8 cellular contexts compared by ENCODE assay signal in genomic region chr1:86419277-86419903, GRCh38. TPM values are rescaled to one million over a fixed set of nuclear protein-coding genes. Genes with fewer than 3 reads are reported as not detected.
DNase-seq lines count a peak whose midpoint lies in the region; ATAC-seq and TF ChIP-seq lines count a peak whose summit lies in the region.

No MANE protein-coding gene starts in this region.

- no peaks in the 10 kb centered on the region for H3K36me3 Mint-ChIP-seq in memory B cell

- DNase-seq in CD1c-positive myeloid dendritic cell (ENCODE audit: extremely low spot score) (peak; percentile 31), RKO (ENCODE audit: low spot score) (peak; percentile 45), brain microvascular endothelial cell (peak; percentile 23), memory B cell (ENCODE audit: low spot score in 2 of 2) (peak; percentile 17 to 54), H4 (ENCODE audit: low spot score) (no peak), esophagus muscularis mucosa (ENCODE audit: extremely low spot score) (no peak)

- peak overlapping the region; percentile 87 for H3K4me3 Mint-ChIP-seq in memory B cell

- TF ChIP-seq CTCF in brain microvascular endothelial cell (IDR thresholded peaks at IDR 0.05; ENCODE audit: low read depth, low read length, missing control alignments) (peak; percentile 80), esophagus muscularis mucosa (IDR thresholded peaks at IDR 0.05) (peak in 1 of 3 experiments; percentile 42)

- H3K27ac ChIP-seq in brain microvascular endothelial cell (no peak overlapping the region), esophagus muscularis mucosa (replicated peaks in 1 of 4) (no peak overlapping the region)

- in situ Hi-C loops in brain microvascular endothelial cell (cut with HindIII; ENCODE audit: low pct_ligation_motif_present, low sequenced_read_pairs): no loop called here

- 48% methylated on average over 4 of the region's 4 CpGs for WGBS in esophagus muscularis mucosa

- no peak for TF ChIP-seq EP300 in esophagus muscularis mucosa (IDR thresholded peaks at IDR 0.05)

- H3K27ac Mint-ChIP-seq in memory B cell: peak overlapping the region; percentile 87

- H3K4me3 ChIP-seq in brain microvascular endothelial cell (ENCODE audit: low read depth, low read length) (no peak overlapping the region), esophagus muscularis mucosa (no peak overlapping the region)

- no peaks in the 10 kb centered on the region for H3K27me3 ChIP-seq in brain microvascular endothelial cell (replicated peaks)
- no peaks in the 10 kb centered on the region for H3K27me3 ChIP-seq in esophagus muscularis mucosa

- TF ChIP-seq POLR2A in esophagus muscularis mucosa (IDR thresholded peaks at IDR 0.05; ENCODE audit: low read depth): no peak

- H3K9me3 ChIP-seq in esophagus muscularis mucosa: no peaks in the 10 kb centered on the region

- ATAC-seq in GM18867 (IDR thresholded peaks at IDR 0.05; ENCODE audit: unreplicated experiment) (peak; percentile 97), HG03045 (IDR thresholded peaks at IDR 0.05; ENCODE audit: unreplicated experiment) (peak; percentile 60), memory B cell (ENCODE audit: low read depth) (peak; percentile 98)

- H3K27me3 Mint-ChIP-seq in memory B cell: no peaks in the 10 kb centered on the region

- H3K9me3 Mint-ChIP-seq in memory B cell: no peaks in the 10 kb centered on the region

- H3K36me3 ChIP-seq in brain microvascular endothelial cell (replicated peaks): no peaks in the 10 kb centered on the region
- no peaks in the 10 kb centered on the region for H3K36me3 ChIP-seq in esophagus muscularis mucosa

- peaks cover 4% of the 10 kb centered on the region for H3K4me1 Mint-ChIP-seq in memory B cell

- intact Hi-C loops in esophagus muscularis mucosa (cut with DNase I): no loop called here

- no peaks in the 10 kb centered on the region for H3K4me1 ChIP-seq in esophagus muscularis mucosa

RNA-seq across cellular contexts. Expression of gene CLCA2, which starts 4.6 kb away (rescaled TPM):
- total RNA-seq in H4 (2014; rRNA removed; shearing (Covaris generic)): 0.06 and 0.16 TPM in 2 replicates
- total RNA-seq in esophagus muscularis mucosa: not detected

RNA-seq across cellular contexts. Expression of gene ODF2L, which starts 23.3 kb away (rescaled TPM):
- total RNA-seq in H4 (2014; rRNA removed; shearing (Covaris generic)): 14.4 and 16.4 TPM in 2 replicates
- total RNA-seq in esophagus muscularis mucosa: 10 to 100 TPM; 11.6 to 18.7 (median 13.3) TPM

RNA-seq across cellular contexts. Expression of gene CLCA1, which starts 49.3 kb away (rescaled TPM):
- not detected in 2 replicates for total RNA-seq in H4 (2014; rRNA removed; shearing (Covaris generic))
- total RNA-seq in esophagus muscularis mucosa: under 1 TPM in 1 of 4 donors, not detected in 3; 0.11 TPM

Comparison
In these comparisons a context has a peak if more than half of its experiments do, and no peak if none do; other contexts are left out.
1. DNase-seq: peak in CD1c-positive myeloid dendritic cell (single experiment), RKO (single experiment), brain microvascular endothelial cell (single experiment) and memory B cell (2 of 2); none in H4 (single experiment) and esophagus muscularis mucosa (single experiment).
2. Peak in every context shown above with its lines, with median percentiles within 50 percentile points of each other: ATAC-seq.